ENCODE assay signal across 1 cellular context in the genomic region with DNA sequence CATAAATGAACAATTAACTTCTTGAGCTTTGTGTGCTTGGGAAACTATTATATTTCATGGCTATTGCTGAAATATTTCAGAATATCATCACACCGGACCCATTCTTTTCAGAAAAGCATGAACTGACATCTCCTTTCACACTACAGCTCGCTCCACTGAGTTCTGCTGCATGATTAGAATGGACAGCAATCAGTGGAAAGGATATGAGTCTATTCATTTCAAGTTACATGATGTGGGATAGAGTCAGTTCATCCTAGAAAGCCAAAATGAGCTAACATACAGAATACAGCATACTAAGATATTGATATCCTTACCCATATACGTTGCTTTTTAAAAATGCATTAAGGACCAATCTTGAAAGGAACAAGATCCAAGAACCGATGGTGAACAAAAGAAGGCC.
TF ChIP-seq lines count a peak whose summit lies in the region.

No MANE protein-coding gene starts in this region.

TF ChIP-seq in IMR-90, 13 proteins besides CTCF, POLR2A, EP300 and RAD21 (continued from another document):
- TF ChIP-seq FOS (IDR thresholded peaks at IDR 0.05; ENCODE audit: low read depth, low read length) (no peak), RFX5 (IDR thresholded peaks at IDR 0.05; ENCODE audit: low read depth, low read length) (no peak), CEBPB (IDR thresholded peaks at IDR 0.05; ENCODE audit: low read depth, low read length) (no peak), CHD1 (IDR thresholded peaks at IDR 0.05; ENCODE audit: low read depth, low read length) (no peak), MXI1 (IDR thresholded peaks at IDR 0.05; ENCODE audit: borderline replicate concordance, low read depth, low read length) (no peak), NFE2L2 (IDR thresholded peaks at IDR 0.05; ENCODE audit: low read depth, low read length) (no peak), MAZ (IDR thresholded peaks at IDR 0.05; ENCODE audit: borderline replicate concordance, low read depth, low read length) (no peak), RCOR1 (IDR thresholded peaks at IDR 0.05; ENCODE audit: insufficient replicate concordance, low read length) (no peak), SMC3 (IDR thresholded peaks at IDR 0.05; ENCODE audit: low read depth, low read length) (no peak), MAFK (IDR thresholded peaks at IDR 0.05; ENCODE audit: low read depth, low read length) (no peak)
- TF ChIP-seq, protein P1, sequence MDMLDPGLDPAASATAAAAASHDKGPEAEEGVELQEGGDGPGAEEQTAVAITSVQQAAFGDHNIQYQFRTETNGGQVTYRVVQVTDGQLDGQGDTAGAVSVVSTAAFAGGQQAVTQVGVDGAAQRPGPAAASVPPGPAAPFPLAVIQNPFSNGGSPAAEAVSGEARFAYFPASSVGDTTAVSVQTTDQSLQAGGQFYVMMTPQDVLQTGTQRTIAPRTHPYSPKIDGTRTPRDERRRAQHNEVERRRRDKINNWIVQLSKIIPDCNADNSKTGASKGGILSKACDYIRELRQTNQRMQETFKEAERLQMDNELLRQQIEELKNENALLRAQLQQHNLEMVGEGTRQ (IDR thresholded peaks at IDR 0.05; ENCODE audit: low read depth, low read length), result no peak
- TF ChIP-seq, protein P2, sequence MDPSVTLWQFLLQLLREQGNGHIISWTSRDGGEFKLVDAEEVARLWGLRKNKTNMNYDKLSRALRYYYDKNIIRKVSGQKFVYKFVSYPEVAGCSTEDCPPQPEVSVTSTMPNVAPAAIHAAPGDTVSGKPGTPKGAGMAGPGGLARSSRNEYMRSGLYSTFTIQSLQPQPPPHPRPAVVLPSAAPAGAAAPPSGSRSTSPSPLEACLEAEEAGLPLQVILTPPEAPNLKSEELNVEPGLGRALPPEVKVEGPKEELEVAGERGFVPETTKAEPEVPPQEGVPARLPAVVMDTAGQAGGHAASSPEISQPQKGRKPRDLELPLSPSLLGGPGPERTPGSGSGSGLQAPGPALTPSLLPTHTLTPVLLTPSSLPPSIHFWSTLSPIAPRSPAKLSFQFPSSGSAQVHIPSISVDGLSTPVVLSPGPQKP (IDR thresholded peaks at IDR 0.05; ENCODE audit: borderline replicate concordance, low read depth, low read length), result no peak
